ENCODE assay signal across 8 cellular contexts in the genomic region with DNA sequence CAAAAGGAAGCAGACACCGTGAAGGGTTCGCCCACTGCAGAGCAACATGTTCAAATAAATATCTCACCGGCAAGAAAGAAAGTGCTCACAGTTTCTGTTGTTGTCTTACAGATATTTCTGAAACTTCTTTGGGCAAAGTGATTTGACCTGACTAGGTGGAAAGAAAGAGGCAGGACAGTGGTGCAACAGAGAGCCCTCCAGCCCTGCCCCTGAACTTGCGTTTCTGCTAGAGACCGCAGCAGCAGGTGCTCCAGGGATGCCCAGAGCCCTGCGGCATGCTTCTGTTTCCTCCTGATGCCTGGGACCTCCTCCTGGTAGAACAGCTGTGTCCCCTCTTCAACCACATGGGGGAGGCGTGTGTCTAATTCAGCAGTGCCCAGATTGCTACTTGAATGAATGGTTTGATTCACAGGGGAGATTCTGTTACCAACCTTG.
DNase-seq lines count a peak whose midpoint lies in the region; ATAC-seq and TF ChIP-seq lines count a peak whose summit lies in the region.
"Had no signal": no experiment of that assay in that cellular context is flagged by ENCODE, and none has a peak within 500 bp of the region (broad histone marks: within the 10 kb centered on the region; RNA-seq: fewer than 3 reads in every experiment).

No MANE protein-coding gene starts in this region.

- H3K27ac Mint-ChIP-seq in stimulated activated effector memory CD8-positive, alpha-beta T cell treated with anti-CD3 and anti-CD28 coated beads, Interleukin-12 subunit alpha, Interleukin-12 subunit beta, amount 100 ng/mL, for 72 hours = peak overlapping the region; percentile 26
- H3K27ac Mint-ChIP-seq: T-helper 1 cell treated with Interleukin-12 subunit alpha and Interleukin-12 subunit beta and Interleukin-4 antibody, amounts not matched to agents 30 μg/mL and 1 μg/mL, for 36 hours had no signal

- ATAC-seq in GM18502 (IDR thresholded peaks at IDR 0.05; ENCODE audit: poor library complexity, unreplicated experiment) = peak; percentile 81
- ATAC-seq in stimulated activated effector memory CD8-positive, alpha-beta T cell treated with anti-CD3 and anti-CD28 coated beads, Interleukin-12 subunit alpha, Interleukin-12 subunit beta, amount 100 ng/mL, for 72 hours = peak; percentile 76

- no peaks in the 10 kb centered on the region for H3K9me3 Mint-ChIP-seq in stimulated activated effector memory CD8-positive, alpha-beta T cell treated with anti-CD3 and anti-CD28 coated beads, Interleukin-12 subunit alpha, Interleukin-12 subunit beta, amount 100 ng/mL, for 72 hours
- H3K9me3 Mint-ChIP-seq: T-helper 1 cell treated with Interleukin-12 subunit alpha and Interleukin-12 subunit beta and Interleukin-4 antibody, amounts not matched to agents 30 μg/mL and 1 μg/mL, for 36 hours had no signal

- H3K4me1 Mint-ChIP-seq in stimulated activated effector memory CD8-positive, alpha-beta T cell treated with anti-CD3 and anti-CD28 coated beads, Interleukin-12 subunit alpha, Interleukin-12 subunit beta, amount 100 ng/mL, for 72 hours = peaks cover 16% of the 10 kb centered on the region

- no peak overlapping the region for H3K4me3 ChIP-seq in Jurkat, Clone E6-1 (ENCODE audit: low read length)
- no peak overlapping the region for H3K4me3 ChIP-seq in fibroblast of the aortic adventitia (ENCODE audit: low read depth, low read length)

- DNase-seq in Jurkat, Clone E6-1 (ENCODE audit: low read depth, low spot score) = peak; percentile 79
- DNase-seq in activated CD4-positive, alpha-beta T cell treated with anti-CD3 and anti-CD28 coated beads for 4 hours = peak; percentile 34 to 44
- DNase-seq in fibroblast of the aortic adventitia (ENCODE audit: low read depth) (peak; percentile 57), NCI-H146 treated with DMSO at 0.1 percent for 48 hours (lab: John Stamatoyannopoulos, UW; ENCODE audit: unreplicated experiment) (no peak), NCI-H146 (lab: John Stamatoyannopoulos, UW) (no peak)
- DNase-seq in stimulated activated effector memory CD8-positive, alpha-beta T cell treated with anti-CD3 and anti-CD28 coated beads, Interleukin-12 subunit alpha, Interleukin-12 subunit beta, amount 100 ng/mL, for 72 hours (ENCODE audit: low spot score in 2 of 2) = no peak

- peak; percentile 59 for TF ChIP-seq CTCF in fibroblast of the aortic adventitia (IDR thresholded peaks at IDR 0.05; ENCODE audit: insufficient read depth, low read length)

- H3K4me3 Mint-ChIP-seq in stimulated activated effector memory CD8-positive, alpha-beta T cell treated with anti-CD3 and anti-CD28 coated beads, Interleukin-12 subunit alpha, Interleukin-12 subunit beta, amount 100 ng/mL, for 72 hours = no peak overlapping the region
- H3K4me3 Mint-ChIP-seq: T-helper 1 cell treated with Interleukin-12 subunit alpha and Interleukin-12 subunit beta and Interleukin-4 antibody, amounts not matched to agents 30 μg/mL and 1 μg/mL, for 36 hours had no signal

- peaks cover 10% of the 10 kb centered on the region for H3K36me3 Mint-ChIP-seq in stimulated activated effector memory CD8-positive, alpha-beta T cell treated with anti-CD3 and anti-CD28 coated beads, Interleukin-12 subunit alpha, Interleukin-12 subunit beta, amount 100 ng/mL, for 72 hours

Comparison
In these comparisons a context has a peak if more than half of its experiments do, and no peak if none do; other contexts are left out.
1. DNase-seq: peak in Jurkat, Clone E6-1 (single experiment), activated CD4-positive, alpha-beta T cell treated with anti-CD3 and anti-CD28 coated beads for 4 hours (2 of 2) and fibroblast of the aortic adventitia (single experiment); none in stimulated activated effector memory CD8-positive, alpha-beta T cell treated with anti-CD3 and anti-CD28 coated beads, Interleukin-12 subunit alpha, Interleukin-12 subunit beta, amount 100 ng/mL, for 72 hours (0 of 2), NCI-H146 treated with DMSO at 0.1 percent for 48 hours (single experiment) and NCI-H146 (single experiment).